In genomic region chr5:54601393-54601792, GRCh38 we compare ENCODE assay signal across 25 cellular contexts.
DNase-seq lines count a peak whose midpoint lies in the region; ATAC-seq and TF ChIP-seq lines count a peak whose summit lies in the region.
"Had no signal": no experiment of that assay in that cellular context is flagged by ENCODE, and none has a peak within 500 bp of the region (broad histone marks: within the 10 kb centered on the region; RNA-seq: fewer than 3 reads in every experiment).

No MANE protein-coding gene starts in this region.

- H3K4me3 ChIP-seq in right atrium auricular region (no peak overlapping the region), heart left ventricle (no peak overlapping the region), trophoblast cell (ENCODE audit: low read depth, low read length) (no peak overlapping the region)
- H3K4me3 ChIP-seq: adrenal gland, lung, thyroid gland had no signal

- H3K14ac ChIP-seq in trophoblast cell (ENCODE audit: low read length) = no peak overlapping the region

- H4K12ac ChIP-seq in trophoblast cell (ENCODE audit: low read depth, low read length) = no peak overlapping the region

- H3K27me3 ChIP-seq in right atrium auricular region = no peaks in the 10 kb centered on the region
- H3K27me3 ChIP-seq in heart left ventricle = no peaks in the 10 kb centered on the region
- H3K27me3 ChIP-seq in trophoblast cell (ENCODE audit: insufficient read depth, low read length) = no peaks in the 10 kb centered on the region
- H3K27me3 ChIP-seq: adrenal gland, thyroid gland had no signal

- no peak for TF ChIP-seq POLR2A in heart left ventricle (IDR thresholded peaks at IDR 0.05)

- H3K36me3 ChIP-seq in right atrium auricular region (no peaks in the 10 kb centered on the region), heart left ventricle (no peaks in the 10 kb centered on the region), trophoblast cell (ENCODE audit: control insufficient read depth in 1 of 2, insufficient read depth in 2 of 2, low read length in 2 of 2) (no peaks in the 10 kb centered on the region)
- H3K36me3 ChIP-seq: adrenal gland, thyroid gland had no signal

- no peak overlapping the region for H3K4ac ChIP-seq in trophoblast cell (ENCODE audit: low read depth, low read length)

- H2BK120ac ChIP-seq in trophoblast cell (ENCODE audit: insufficient read depth, low read length, poor library complexity) = no peak overlapping the region

- no peak overlapping the region for H4K91ac ChIP-seq in trophoblast cell (ENCODE audit: low read depth, low read length)

- no peak overlapping the region for H2BK5ac ChIP-seq in trophoblast cell (ENCODE audit: low read depth, low read length, poor library complexity)

- H2BK12ac ChIP-seq in trophoblast cell (ENCODE audit: low read length) = no peak overlapping the region

- DNase-seq in Right ventricle myocardium inferior (ENCODE audit: missing footprints) (no peak), right atrium auricular region (ENCODE audit: low spot score) (no peak), heart left ventricle (peak in 1 of 5 donors; percentile 39), trophoblast cell (peak; percentile 67 to 77), NCI-H524 treated with DMSO at 0.1 percent for 48 hours (lab: John Stamatoyannopoulos, UW) (no peak)
- DNase-seq in stimulated activated naive CD4-positive, alpha-beta T cell (lab: John Stamatoyannopoulos, UW) = no peak
- DNase-seq: activated CD4-positive, alpha-beta T cell treated with anti-CD3 and anti-CD28 coated beads for 4 hours; activated naive CD4-positive, alpha-beta T cell treated with Interleukin-2 at 50 U/mL for 16 hours; activated T-cell treated with anti-CD3 and anti-CD28 coated beads, Interleukin-2, amount 50 U/mL, for 48 hours; effector CD8-positive, alpha-beta T cell; erythroblast; NCI-H146; NCI-H526 treated with DMSO at 0.1 percent for 48 hours; RPMI8226; stimulated activated CD4-positive, alpha-beta T cell treated with anti-CD3 and anti-CD28 coated beads, Interleukin-12 subunit alpha, Interleukin-12 subunit beta, amount 100 ng/mL, for 4 hours; stimulated activated CD4-positive, alpha-beta T cell treated with anti-CD3 and anti-CD28 coated beads, Interleukin-4, amount 100 ng/mL, for 24 hours; stimulated activated naive CD8-positive, alpha-beta T cell treated with anti-CD3 and anti-CD28 coated beads, Interleukin-15, Interleukin-2, amounts not matched to agents 100 U/mL and 50 U/mL, for 24 hours; T-helper 2 cell; thyroid gland had no signal

- H3K4me1 ChIP-seq in right atrium auricular region = peaks cover 0 to 10% of the 10 kb centered on the region in 2 donors
- H3K4me1 ChIP-seq in heart left ventricle = peaks cover 0 to 31% (median 7%) of the 10 kb centered on the region in 12 donors
- no peaks in the 10 kb centered on the region for H3K4me1 ChIP-seq in trophoblast cell (ENCODE audit: control insufficient read depth in 1 of 2, insufficient read depth in 2 of 2, low read length in 2 of 2)
- H3K4me1 ChIP-seq: adrenal gland had no signal

- no peak overlapping the region for H3K4me2 ChIP-seq in trophoblast cell (ENCODE audit: low read length)
- H3K4me2 ChIP-seq: KMS-11 had no signal

- TF ChIP-seq CTCF in right atrium auricular region (IDR thresholded peaks at IDR 0.05) (no peak), heart left ventricle (IDR thresholded peaks at IDR 0.05) (no peak)

- H3K79me1 ChIP-seq in trophoblast cell (ENCODE audit: low read length) = no peaks in the 10 kb centered on the region

- no peak overlapping the region for H4K8ac ChIP-seq in trophoblast cell (ENCODE audit: low read depth, low read length)

- intact Hi-C loops in Right ventricle myocardium inferior (cut with DNase I) = no loop called here
- intact Hi-C loops in heart left ventricle (cut with DNase I) = no loop called here

- H3K9ac ChIP-seq in trophoblast cell (ENCODE audit: low read length) = no peak overlapping the region
- H3K9ac ChIP-seq: KMS-11 had no signal

- no peak overlapping the region for H2AFZ ChIP-seq in trophoblast cell (ENCODE audit: insufficient read depth, low read length, poor library complexity)

- H3K27ac ChIP-seq in right atrium auricular region (no peak overlapping the region), heart left ventricle (peak overlapping the region in 5 of 12 donors; percentile 1 to 74 (median 52)), trophoblast cell (ENCODE audit: low read depth, low read length) (no peak overlapping the region)
- H3K27ac ChIP-seq: KMS-11, thyroid gland had no signal

- ATAC-seq in Right ventricle myocardium inferior = peak; percentile 17
- ATAC-seq in heart left ventricle = peak; percentile 24 to 51 (median 38)
- no peak for ATAC-seq in HG03521 (IDR thresholded peaks at IDR 0.05; ENCODE audit: unreplicated experiment)
- no peak for ATAC-seq in GM21423 (IDR thresholded peaks at IDR 0.05; ENCODE audit: unreplicated experiment)
- ATAC-seq: SK-N-SH treated with all-trans-retinoic acid at 6 μM for 48 hours; stimulated activated naive CD8-positive, alpha-beta T cell treated with anti-CD3 and anti-CD28 coated beads, Interleukin-15, Interleukin-2, amounts not matched to agents 100 U/mL and 50 U/mL, for 24 hours had no signal

- H2AK5ac ChIP-seq in trophoblast cell (ENCODE audit: low read length) = no peak overlapping the region

- WGBS in heart left ventricle, 4 donors = 67 to 74% (median 68%) methylated on average over 4 of the region's 4 CpGs
- WGBS in trophoblast cell (ENCODE audit: extremely low coverage, insufficient coverage, insufficient read length) = no CpG with 5 or more reads among the region's 4 CpGs

- H3K9me3 ChIP-seq in right atrium auricular region = no peaks in the 10 kb centered on the region
- H3K9me3 ChIP-seq in heart left ventricle = peaks cover 0 to 25% (median 7%) of the 10 kb centered on the region in 12 donors
- no peaks in the 10 kb centered on the region for H3K9me3 ChIP-seq in trophoblast cell (ENCODE audit: insufficient read depth, low read depth, low read length)
- H3K9me3 ChIP-seq: adrenal gland, thyroid gland had no signal

- H3K79me2 ChIP-seq in trophoblast cell (ENCODE audit: control insufficient read depth, insufficient read depth, low read length, poor library complexity) = no peaks in the 10 kb centered on the region

- no peak overlapping the region for H3K18ac ChIP-seq in trophoblast cell (ENCODE audit: low read length)

- H3K23ac ChIP-seq in trophoblast cell (ENCODE audit: low read length) = no peak overlapping the region

Comparison
In these comparisons a context has a peak if more than half of its experiments do, and no peak if none do; other contexts are left out.
1. ATAC-seq: peak in Right ventricle myocardium inferior (single experiment) and heart left ventricle (4 of 4); none in HG03521 (single experiment) and GM21423 (single experiment).
2. DNase-seq: peak in trophoblast cell (2 of 2); none in Right ventricle myocardium inferior (single experiment), right atrium auricular region (single experiment), NCI-H524 treated with DMSO at 0.1 percent for 48 hours (single experiment) and stimulated activated naive CD4-positive, alpha-beta T cell (0 of 6).